In the genomic region with DNA sequence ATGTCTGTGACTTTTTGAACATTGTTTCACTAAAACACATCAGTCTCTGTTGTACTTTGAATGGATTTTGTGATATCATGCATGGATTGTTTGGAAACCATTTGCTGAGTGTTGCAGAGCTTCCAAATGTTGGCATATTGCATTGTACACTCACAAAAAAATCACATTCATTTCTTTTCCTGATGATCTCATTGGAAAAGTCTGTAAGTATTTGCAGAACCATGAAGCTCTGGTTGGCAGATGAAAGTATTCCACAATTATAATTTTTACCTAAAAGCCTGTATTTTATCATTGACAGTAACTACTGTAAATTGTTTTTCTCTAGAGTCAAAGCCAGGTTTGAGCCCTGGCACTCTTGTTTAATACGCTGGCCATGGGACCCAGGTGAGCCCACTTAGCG, we compare ENCODE assay signal across 16 cellular contexts. TPM values are rescaled to one million over a fixed set of nuclear protein-coding genes. Genes with fewer than 3 reads are reported as not detected.
DNase-seq lines count a peak whose midpoint lies in the region; ATAC-seq and TF ChIP-seq lines count a peak whose summit lies in the region.
"Had no signal": no experiment of that assay in that cellular context is flagged by ENCODE, and none has a peak within 500 bp of the region (broad histone marks: within the 10 kb centered on the region; RNA-seq: fewer than 3 reads in every experiment).

No MANE protein-coding gene starts in this region.

- no peak overlapping the region for H3K4me3 ChIP-seq in right lobe of liver
- H3K4me3 ChIP-seq: SJCRH30 had no signal

- peak in 1 of 4 donors; percentile 10 for ATAC-seq in right lobe of liver
- no peak for ATAC-seq in HG02884 (IDR thresholded peaks at IDR 0.05; ENCODE audit: unreplicated experiment)

- 77% methylated on average over 2 of the region's 2 CpGs for WGBS in right lobe of liver (ENCODE audit: insufficient coverage, low coverage, low lambda C conversion rate, missing lambda C conversion rate)

- no peak for TF ChIP-seq POLR2A in right lobe of liver (IDR thresholded peaks at IDR 0.05)
- no peak for TF ChIP-seq POLR2A in erythroblast (IDR thresholded peaks at IDR 0.05; ENCODE audit: low read length)

- no peak for TF ChIP-seq CTCF in right lobe of liver (IDR thresholded peaks at IDR 0.05)

- intact Hi-C loops in right lobe of liver (cut with DNase I): no loop called here

- H3K27me3 ChIP-seq in right lobe of liver: no peaks in the 10 kb centered on the region
- H3K27me3 ChIP-seq: SJCRH30 had no signal

- H3K36me3 ChIP-seq in right lobe of liver: no peaks in the 10 kb centered on the region

- peaks cover 0 to 34% (median 18%) of the 10 kb centered on the region in 4 donors for H3K4me1 ChIP-seq in right lobe of liver
- H3K4me1 ChIP-seq: SJCRH30 had no signal

- no peaks in the 10 kb centered on the region for H3K9me3 ChIP-seq in right lobe of liver
- H3K9me3 ChIP-seq: SJCRH30 had no signal

- DNase-seq in AG08396 (ENCODE audit: low spot score) (peak; percentile 26), GM04504 (ENCODE audit: low read depth) (peak; percentile 19), dedifferentiated amniotic fluid mesenchymal stem cell (ENCODE audit: extremely low spot score) (peak; percentile 51), right lobe of liver (no peak), erythroblast (lab: John Stamatoyannopoulos, UW) (no peak), NCI-H128 (lab: John Stamatoyannopoulos, UW; ENCODE audit: unreplicated experiment) (no peak)
- DNase-seq in activated CD4-positive, alpha-beta T cell treated with anti-CD3 and anti-CD28 coated beads, Interleukin-2, amount 50 U/mL, for 4 hours: no peak
- DNase-seq: 8988T, DMS 273 treated with DMSO at 0.1 percent for 48 hours, NCI-H1417, NCI-H1930, NCI-H2171 treated with DMSO at 0.1 percent for 48 hours, NCI-H446 treated with DMSO at 0.1 percent for 48 hours, NCI-H748 treated with DMSO at 0.1 percent for 48 hours, SJCRH30 had no signal

- H3K27ac ChIP-seq in right lobe of liver: peak overlapping the region; percentile 30 to 83 (median 77)
- H3K27ac ChIP-seq: SJCRH30 had no signal

RNA-seq across cellular contexts. Expression of a gene that starts 42.1 kb away (rescaled TPM):
- total RNA-seq in right lobe of liver: 10 to 100 TPM; 17.5 to 42.9 (median 31.4) TPM

Comparison
In these comparisons a context has a peak if more than half of its experiments do, and no peak if none do; other contexts are left out.
1. DNase-seq: peak in AG08396 (single experiment), GM04504 (single experiment) and dedifferentiated amniotic fluid mesenchymal stem cell (single experiment); none in right lobe of liver (0 of 3), activated CD4-positive, alpha-beta T cell treated with anti-CD3 and anti-CD28 coated beads, Interleukin-2, amount 50 U/mL, for 4 hours (0 of 2), erythroblast (0 of 2) and NCI-H128 (single experiment).